ENCODE assay signal across 8 cellular contexts in the genomic region with DNA sequence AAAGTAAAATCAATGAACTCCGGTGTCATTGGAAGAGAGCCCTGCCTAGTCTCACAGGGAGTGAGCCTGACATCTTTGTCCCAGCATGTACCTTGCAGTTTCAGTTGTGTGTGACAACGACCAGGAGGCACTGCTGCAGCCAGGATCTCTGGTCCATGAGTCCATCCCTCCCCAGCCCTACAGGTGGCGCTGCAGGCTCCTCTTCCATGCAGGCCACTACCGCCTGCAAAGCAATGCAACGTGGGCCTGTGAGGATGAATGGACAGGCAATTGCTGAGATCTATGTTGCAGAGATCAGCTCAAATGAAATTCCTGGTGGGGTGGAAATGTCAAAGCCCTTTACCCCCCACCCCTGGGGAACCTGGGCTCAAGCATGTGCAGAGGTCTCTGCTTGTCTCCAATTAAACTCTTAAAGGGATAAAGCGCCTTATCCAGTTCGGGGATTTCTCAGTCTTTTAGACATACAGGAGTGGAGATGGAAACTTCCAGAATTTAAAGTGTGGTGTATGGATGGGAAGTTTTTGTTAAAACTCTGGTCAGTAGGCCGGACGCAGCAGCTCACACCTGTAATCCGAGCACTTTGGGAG. TPM values are rescaled to one million over a fixed set of nuclear protein-coding genes. Genes with fewer than 3 reads are reported as not detected.
DNase-seq lines count a peak whose midpoint lies in the region; ATAC-seq and TF ChIP-seq lines count a peak whose summit lies in the region.

No MANE protein-coding gene starts in this region.

- no peaks in the 10 kb centered on the region for H3K9me3 Mint-ChIP-seq in Calu3 (ENCODE audit: low read depth, unreplicated experiment)

- no peak overlapping the region for H3K4me3 Mint-ChIP-seq in Calu3 (ENCODE audit: low read depth, unreplicated experiment)

- no peaks in the 10 kb centered on the region for H3K4me1 Mint-ChIP-seq in Calu3 (ENCODE audit: low read depth, unreplicated experiment)

- peak; percentile 92 for DNase-seq in Calu3
- peak; percentile 87 for DNase-seq in LoVo (ENCODE audit: low spot score)
- DNase-seq in SK-N-DZ (ENCODE audit: low spot score): peak; percentile 80
- DNase-seq in activated naive CD4-positive, alpha-beta T cell (lab: John Stamatoyannopoulos, UW): peak; percentile 29 to 64 (median 53)
- DNase-seq in globus pallidus (ENCODE audit: low spot score): peak; percentile 82
- DNase-seq in pons (ENCODE audit: low spot score): peak; percentile 86
- DNase-seq in ureter (ENCODE audit: low spot score): peak; percentile 84

- peak; percentile 81 for TF ChIP-seq CTCF in Calu3 (IDR thresholded peaks at IDR 0.05; ENCODE audit: unreplicated experiment)

- H3K27me3 Mint-ChIP-seq in Calu3 (ENCODE audit: unreplicated experiment): no peaks in the 10 kb centered on the region

- intact Hi-C loops in Calu3 (cut with micrococcal nuclease; ENCODE audit: unreplicated experiment): loop anchor here (1.0 to 5.0 kb wide), 3 partner anchors 50 to 132 kb away; no protein-coding TSS in a partner anchor

- ATAC-seq in GM21576 (IDR thresholded peaks at IDR 0.05; ENCODE audit: unreplicated experiment): peak; percentile 51

- peaks cover 70% of the 10 kb centered on the region for H3K36me3 Mint-ChIP-seq in Calu3 (ENCODE audit: insufficient read depth, unreplicated experiment)

- BruUV-seq in Calu3 (replicated peaks; lab: Mats Ljungman, UMichigan): no TSS peak

- peak overlapping the region; percentile 67 for H3K27ac Mint-ChIP-seq in Calu3 (ENCODE audit: unreplicated experiment)

- CTCF ChIA-PET in Calu3 (lab: Charles Lee): interaction anchor here (0.8 to 1.6 kb wide), 3 partner anchors 13 to 50 kb away, joined by 3 to 4 read pairs (median 3); no protein-coding TSS in a partner anchor

RNA-seq across cellular contexts. Expression of gene TKT, which starts 35.8 kb away (rescaled TPM):
- total RNA-seq in Calu3 (2022) (391 and 446 TPM in 2 replicates), ureter (194 TPM)
- polyA plus RNA-seq in SK-N-DZ (2014; cell fraction: cytosol; rRNA removed): 333 and 379 TPM in 2 replicates
- polyA plus RNA-seq in SK-N-DZ (2014; cell fraction: nucleus; rRNA removed): 196 and 246 TPM in 2 replicates

RNA-seq across cellular contexts. Expression of gene PRKCD, which starts 59.0 kb away (rescaled TPM):
- total RNA-seq in Calu3 (2022): 24.4 and 25.2 TPM in 2 replicates
- polyA plus RNA-seq in SK-N-DZ (2014; cell fraction: cytosol; rRNA removed): 0.83 and 1.1 TPM in 2 replicates
- 1.4 and 14.4 TPM in 2 replicates for polyA plus RNA-seq in SK-N-DZ (2014; cell fraction: nucleus; rRNA removed)
- 82.2 TPM for total RNA-seq in ureter

Comparison
In these comparisons a context has a peak if more than half of its experiments do, and no peak if none do; other contexts are left out.
1. Peak in every context shown above with its lines: DNase-seq and ATAC-seq.